ENCODE assay signal across 1 cellular context in genomic region chr1:239888639-239889038, GRCh38.
TF ChIP-seq lines count a peak whose summit lies in the region.

No MANE protein-coding gene starts in this region.

TF ChIP-seq in H1, 55 proteins besides CTCF, POLR2A, EP300 and RAD21:
- TF ChIP-seq SIN3A (conservative IDR thresholded peaks at IDR 0.05 in 1 of 2, IDR thresholded peaks at IDR 0.05 in 1 of 2; ENCODE audit: low read depth in 1 of 2, low read length in 2 of 2): no peak
- no peak for TF ChIP-seq KDM5A (IDR thresholded peaks at IDR 0.05; ENCODE audit: low read length)
- TF ChIP-seq RNF2 (IDR thresholded peaks at IDR 0.05; ENCODE audit: borderline replicate concordance, low read depth, low read length, missing control alignments, poor library complexity, severe bottlenecking): no peak
TF ChIP-seq in H1: peak in this region for 0.
